Comparison of ENCODE assay signal across 1 cellular context in genomic region chr2:69789129-69789528, GRCh38.
TF ChIP-seq lines count a peak whose summit lies in the region.

No MANE protein-coding gene starts in this region.

TF ChIP-seq in HepG2, 621 proteins besides CTCF, POLR2A, EP300 and RAD21 (continued from another document):
- TF ChIP-seq PRDM4 (CRISPR knock-in tag; IDR thresholded peaks at IDR 0.05; ENCODE audit: borderline replicate concordance) (no peak), ZNF883 (CRISPR knock-in tag; IDR thresholded peaks at IDR 0.05; ENCODE audit: not compliant biosample characterization) (no peak), KDM1A (CRISPR knock-in tag; IDR thresholded peaks at IDR 0.05) (0 out of 2 replicates have a peak, but pooled peaks have one; percentile 40), ZFP37 (CRISPR knock-in tag; IDR thresholded peaks at IDR 0.05; ENCODE audit: borderline replicate concordance) (no peak), ZNF674 (CRISPR knock-in tag; IDR thresholded peaks at IDR 0.05; ENCODE audit: low read depth) (no peak), ZBTB7A (CRISPR knock-in tag; IDR thresholded peaks at IDR 0.05) (no peak), TFDP2 (CRISPR knock-in tag; IDR thresholded peaks at IDR 0.05) (no peak), RFX1 (IDR thresholded peaks at IDR 0.05) (peak; percentile 65), ZNF766 (CRISPR knock-in tag; IDR thresholded peaks at IDR 0.05; ENCODE audit: borderline replicate concordance) (no peak), MXI1 (IDR thresholded peaks at IDR 0.05; ENCODE audit: borderline replicate concordance, low read depth, low read length) (peak; percentile 34; the same call in 1 of the 3 replicates), ZNF598 (CRISPR knock-in tag; IDR thresholded peaks at IDR 0.05; ENCODE audit: borderline replicate concordance) (no peak), UBTF (CRISPR knock-in tag; IDR thresholded peaks at IDR 0.05) (no peak), FOSL2 (CRISPR knock-in tag; IDR thresholded peaks at IDR 0.05) (0 out of 2 replicates have a peak, but pooled peaks have one; percentile 25), ZNF484 (CRISPR knock-in tag; IDR thresholded peaks at IDR 0.05; ENCODE audit: borderline replicate concordance, low read depth) (no peak), MED1 (CRISPR knock-in tag; IDR thresholded peaks at IDR 0.05) (no peak), CREB3 (CRISPR knock-in tag; IDR thresholded peaks at IDR 0.05) (no peak), TAF1 (CRISPR knock-in tag; IDR thresholded peaks at IDR 0.05) (no peak), CHD4 (IDR thresholded peaks at IDR 0.05; ENCODE audit: borderline replicate concordance, low read length) (peak; percentile 81; the same call in 1 of the 2 replicates), ARID4A (CRISPR knock-in tag; IDR thresholded peaks at IDR 0.05; ENCODE audit: borderline replicate concordance) (0 out of 2 replicates have a peak, but pooled peaks have one; percentile 19), FOXA1 (IDR thresholded peaks at IDR 0.05) (no peak), FOXA1 (CRISPR knock-in tag; IDR thresholded peaks at IDR 0.05) (0 out of 2 replicates have a peak, but pooled peaks have one; percentile 4), REXO4 (CRISPR knock-in tag; IDR thresholded peaks at IDR 0.05; ENCODE audit: borderline replicate concordance) (no peak), HNF4G (IDR thresholded peaks at IDR 0.05; ENCODE audit: borderline replicate concordance, low read depth, low read length) (no peak), HNF4G (CRISPR knock-in tag; IDR thresholded peaks at IDR 0.05; ENCODE audit: borderline replicate concordance, low read depth) (no peak), SKI (IDR thresholded peaks at IDR 0.05; ENCODE audit: partially characterized antibody) (peak; percentile 88), NCOR1 (IDR thresholded peaks at IDR 0.05; ENCODE audit: borderline replicate concordance, low read length) (no peak), ELF3 (CRISPR knock-in tag; IDR thresholded peaks at IDR 0.05) (no peak), HINFP (CRISPR knock-in tag; IDR thresholded peaks at IDR 0.05; ENCODE audit: low read depth) (no peak), CSRNP1 (CRISPR knock-in tag; IDR thresholded peaks at IDR 0.05) (no peak), MNT (IDR thresholded peaks at IDR 0.05) (no peak), ZMYM3 (CRISPR knock-in tag; IDR thresholded peaks at IDR 0.05) (peak; percentile 83)
